1 cellular context compared by ENCODE assay signal in genomic region chr3:50444782-50445181, GRCh38.
TF ChIP-seq lines count a peak whose summit lies in the region.

No MANE protein-coding gene starts in this region.

TF ChIP-seq in HepG2, 621 proteins besides CTCF, POLR2A, EP300 and RAD21 (continued from another document):
- TF ChIP-seq, protein P1, sequence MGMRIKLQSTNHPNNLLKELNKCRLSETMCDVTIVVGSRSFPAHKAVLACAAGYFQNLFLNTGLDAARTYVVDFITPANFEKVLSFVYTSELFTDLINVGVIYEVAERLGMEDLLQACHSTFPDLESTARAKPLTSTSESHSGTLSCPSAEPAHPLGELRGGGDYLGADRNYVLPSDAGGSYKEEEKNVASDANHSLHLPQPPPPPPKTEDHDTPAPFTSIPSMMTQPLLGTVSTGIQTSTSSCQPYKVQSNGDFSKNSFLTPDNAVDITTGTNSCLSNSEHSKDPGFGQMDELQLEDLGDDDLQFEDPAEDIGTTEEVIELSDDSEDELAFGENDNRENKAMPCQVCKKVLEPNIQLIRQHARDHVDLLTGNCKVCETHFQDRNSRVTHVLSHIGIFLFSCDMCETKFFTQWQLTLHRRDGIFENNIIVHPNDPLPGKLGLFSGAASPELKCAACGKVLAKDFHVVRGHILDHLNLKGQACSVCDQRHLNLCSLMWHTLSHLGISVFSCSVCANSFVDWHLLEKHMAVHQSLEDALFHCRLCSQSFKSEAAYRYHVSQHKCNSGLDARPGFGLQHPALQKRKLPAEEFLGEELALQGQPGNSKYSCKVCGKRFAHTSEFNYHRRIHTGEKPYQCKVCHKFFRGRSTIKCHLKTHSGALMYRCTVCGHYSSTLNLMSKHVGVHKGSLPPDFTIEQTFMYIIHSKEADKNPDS (CRISPR knock-in tag; IDR thresholded peaks at IDR 0.05) = no peak
- TF ChIP-seq TEAD3 (CRISPR knock-in tag; optimal IDR thresholded peaks at IDR 0.05; ENCODE audit: borderline replicate concordance) = peak; percentile 48
- TF ChIP-seq, protein P2, sequence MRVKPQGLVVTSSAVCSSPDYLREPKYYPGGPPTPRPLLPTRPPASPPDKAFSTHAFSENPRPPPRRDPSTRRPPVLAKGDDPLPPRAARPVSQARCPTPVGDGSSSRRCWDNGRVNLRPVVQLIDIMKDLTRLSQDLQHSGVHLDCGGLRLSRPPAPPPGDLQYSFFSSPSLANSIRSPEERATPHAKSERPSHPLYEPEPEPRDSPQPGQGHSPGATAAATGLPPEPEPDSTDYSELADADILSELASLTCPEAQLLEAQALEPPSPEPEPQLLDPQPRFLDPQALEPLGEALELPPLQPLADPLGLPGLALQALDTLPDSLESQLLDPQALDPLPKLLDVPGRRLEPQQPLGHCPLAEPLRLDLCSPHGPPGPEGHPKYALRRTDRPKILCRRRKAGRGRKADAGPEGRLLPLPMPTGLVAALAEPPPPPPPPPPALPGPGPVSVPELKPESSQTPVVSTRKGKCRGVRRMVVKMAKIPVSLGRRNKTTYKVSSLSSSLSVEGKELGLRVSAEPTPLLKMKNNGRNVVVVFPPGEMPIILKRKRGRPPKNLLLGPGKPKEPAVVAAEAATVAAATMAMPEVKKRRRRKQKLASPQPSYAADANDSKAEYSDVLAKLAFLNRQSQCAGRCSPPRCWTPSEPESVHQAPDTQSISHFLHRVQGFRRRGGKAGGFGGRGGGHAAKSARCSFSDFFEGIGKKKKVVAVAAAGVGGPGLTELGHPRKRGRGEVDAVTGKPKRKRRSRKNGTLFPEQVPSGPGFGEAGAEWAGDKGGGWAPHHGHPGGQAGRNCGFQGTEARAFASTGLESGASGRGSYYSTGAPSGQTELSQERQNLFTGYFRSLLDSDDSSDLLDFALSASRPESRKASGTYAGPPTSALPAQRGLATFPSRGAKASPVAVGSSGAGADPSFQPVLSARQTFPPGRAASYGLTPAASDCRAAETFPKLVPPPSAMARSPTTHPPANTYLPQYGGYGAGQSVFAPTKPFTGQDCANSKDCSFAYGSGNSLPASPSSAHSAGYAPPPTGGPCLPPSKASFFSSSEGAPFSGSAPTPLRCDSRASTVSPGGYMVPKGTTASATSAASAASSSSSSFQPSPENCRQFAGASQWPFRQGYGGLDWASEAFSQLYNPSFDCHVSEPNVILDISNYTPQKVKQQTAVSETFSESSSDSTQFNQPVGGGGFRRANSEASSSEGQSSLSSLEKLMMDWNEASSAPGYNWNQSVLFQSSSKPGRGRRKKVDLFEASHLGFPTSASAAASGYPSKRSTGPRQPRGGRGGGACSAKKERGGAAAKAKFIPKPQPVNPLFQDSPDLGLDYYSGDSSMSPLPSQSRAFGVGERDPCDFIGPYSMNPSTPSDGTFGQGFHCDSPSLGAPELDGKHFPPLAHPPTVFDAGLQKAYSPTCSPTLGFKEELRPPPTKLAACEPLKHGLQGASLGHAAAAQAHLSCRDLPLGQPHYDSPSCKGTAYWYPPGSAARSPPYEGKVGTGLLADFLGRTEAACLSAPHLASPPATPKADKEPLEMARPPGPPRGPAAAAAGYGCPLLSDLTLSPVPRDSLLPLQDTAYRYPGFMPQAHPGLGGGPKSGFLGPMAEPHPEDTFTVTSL (CRISPR knock-in tag; IDR thresholded peaks at IDR 0.05; ENCODE audit: borderline replicate concordance) = no peak
- no peak for TF ChIP-seq ZNF253 (CRISPR knock-in tag; IDR thresholded peaks at IDR 0.05; ENCODE audit: borderline replicate concordance)
- TF ChIP-seq PREB (CRISPR knock-in tag; IDR thresholded peaks at IDR 0.05) = no peak
- TF ChIP-seq, protein P3, sequence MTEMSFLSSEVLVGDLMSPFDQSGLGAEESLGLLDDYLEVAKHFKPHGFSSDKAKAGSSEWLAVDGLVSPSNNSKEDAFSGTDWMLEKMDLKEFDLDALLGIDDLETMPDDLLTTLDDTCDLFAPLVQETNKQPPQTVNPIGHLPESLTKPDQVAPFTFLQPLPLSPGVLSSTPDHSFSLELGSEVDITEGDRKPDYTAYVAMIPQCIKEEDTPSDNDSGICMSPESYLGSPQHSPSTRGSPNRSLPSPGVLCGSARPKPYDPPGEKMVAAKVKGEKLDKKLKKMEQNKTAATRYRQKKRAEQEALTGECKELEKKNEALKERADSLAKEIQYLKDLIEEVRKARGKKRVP (CRISPR knock-in tag; IDR thresholded peaks at IDR 0.05) = no peak
